ENCODE assay signal across 8 cellular contexts in genomic region chr9:78031826-78032598, GRCh38.
A peak's percentile ranks its signal among the peaks of the same experiment; 100 is the strongest.
DNase-seq lines count a peak whose midpoint lies in the region; ATAC-seq and TF ChIP-seq lines count a peak whose summit lies in the region.

No MANE protein-coding gene starts in this region.

- peak overlapping the region; percentile 83 for H3K27ac ChIP-seq in 22Rv1
- peak overlapping the region; percentile 75 to 97 (median 91) for H3K27ac ChIP-seq in skin epidermis

- H3K9me3 Mint-ChIP-seq in central memory CD8-positive, alpha-beta T cell, result no peaks in the 10 kb centered on the region

- peak overlapping the region; percentile 76 for H3K4me3 Mint-ChIP-seq in central memory CD8-positive, alpha-beta T cell

- TF ChIP-seq CTCF in 22Rv1 (IDR thresholded peaks at IDR 0.05), result 0 out of 2 replicates have a peak, but pooled peaks have one; percentile 6

- peaks cover 30% of the 10 kb centered on the region for H3K4me1 Mint-ChIP-seq in central memory CD8-positive, alpha-beta T cell

- H3K27me3 Mint-ChIP-seq in central memory CD8-positive, alpha-beta T cell, result peaks cover 78% of the 10 kb centered on the region

- peak overlapping the region; percentile 62 to 80 (median 66) for H3K4me3 ChIP-seq in skin epidermis

- H3K36me3 Mint-ChIP-seq in central memory CD8-positive, alpha-beta T cell (ENCODE audit: insufficient read depth), result peaks cover 4% of the 10 kb centered on the region

- peak; percentile 45 for ATAC-seq in central memory CD8-positive, alpha-beta T cell (replicated peaks; ENCODE audit: extremely low read depth, poor library complexity, severe bottlenecking)

- DNase-seq in GOT3 (lab: John Stamatoyannopoulos, UW), result peak; percentile 9
- peak; percentile 94 for DNase-seq in NCI-H226
- DNase-seq in activated CD4-positive, alpha-beta T cell treated with anti-CD3 and anti-CD28 coated beads for 24 hours (ENCODE audit: low read depth in 2 of 2), result peak; percentile 50 to 67
- DNase-seq in central memory CD8-positive, alpha-beta T cell (ENCODE audit: low spot score in 2 of 2), result peak; percentile 31 to 39
- DNase-seq in iris pigment epithelial cell (ENCODE audit: low read depth), result peak; percentile 97
- DNase-seq in NAMALWA (ENCODE audit: low spot score), result no peak

- peak overlapping the region; percentile 48 for H3K27ac Mint-ChIP-seq in central memory CD8-positive, alpha-beta T cell (ENCODE audit: low read depth)
